ENCODE assay signal across 30 cellular contexts in genomic region chr3:75118805-75119204, GRCh38.
"Had no signal": no experiment of that assay in that cellular context is flagged by ENCODE, and none has a peak within 500 bp of the region (broad histone marks: within the 10 kb centered on the region; RNA-seq: fewer than 3 reads in every experiment).

No MANE protein-coding gene starts in this region.

- H3K36me3 ChIP-seq: SJCRH30 had no signal

- H3K4me1 Mint-ChIP-seq: T-cell had no signal

- H3K27ac ChIP-seq: PC-9, RWPE1, SJCRH30, SK-N-MC had no signal

- H3K27me3 ChIP-seq: SJCRH30 had no signal

- H3K27me3 Mint-ChIP-seq: T-cell had no signal

- H3K4me3 Mint-ChIP-seq: T-cell had no signal

- H3K4me1 ChIP-seq: SJCRH30 had no signal

- H3K27ac Mint-ChIP-seq: T-cell had no signal

- DNase-seq: Karpas-422, MM.1S, MV-4-11, NCI-H1092, NCI-H1105, NCI-H1417 treated with DMSO at 0.1 percent for 48 hours, NCI-H1436 treated with DMSO at 0.1 percent for 48 hours, NCI-H1694 treated with DMSO at 0.1 percent for 48 hours, NCI-H187 treated with DMSO at 0.1 percent for 48 hours, NCI-H2029, NCI-H2081, NCI-H2171 treated with DMSO at 0.1 percent for 48 hours, NCI-H2227 treated with DMSO at 0.1 percent for 48 hours, NCI-H446 treated with DMSO at 0.1 percent for 48 hours, NCI-H510A, NCI-H524, NCI-H526, NCI-H69, NCI-H748 treated with DMSO at 0.1 percent for 48 hours, NCI-H82, PC-9, SHP77, SIG-M5, SJCRH30, T-cell had no signal

- H3K4me3 ChIP-seq: PC-9, SJCRH30, SK-N-MC had no signal

- H3K4me2 ChIP-seq: PC-9 had no signal

- H2AFZ ChIP-seq: PC-9 had no signal

- ATAC-seq: Panc1, Right ventricle myocardium inferior, SK-N-SH treated with all-trans-retinoic acid at 6 μM for 48 hours, T-cell had no signal

- H3K9me3 ChIP-seq: SJCRH30 had no signal

- H3K36me3 Mint-ChIP-seq: T-cell had no signal
